ENCODE assay signal across 14 cellular contexts in the genomic region with DNA sequence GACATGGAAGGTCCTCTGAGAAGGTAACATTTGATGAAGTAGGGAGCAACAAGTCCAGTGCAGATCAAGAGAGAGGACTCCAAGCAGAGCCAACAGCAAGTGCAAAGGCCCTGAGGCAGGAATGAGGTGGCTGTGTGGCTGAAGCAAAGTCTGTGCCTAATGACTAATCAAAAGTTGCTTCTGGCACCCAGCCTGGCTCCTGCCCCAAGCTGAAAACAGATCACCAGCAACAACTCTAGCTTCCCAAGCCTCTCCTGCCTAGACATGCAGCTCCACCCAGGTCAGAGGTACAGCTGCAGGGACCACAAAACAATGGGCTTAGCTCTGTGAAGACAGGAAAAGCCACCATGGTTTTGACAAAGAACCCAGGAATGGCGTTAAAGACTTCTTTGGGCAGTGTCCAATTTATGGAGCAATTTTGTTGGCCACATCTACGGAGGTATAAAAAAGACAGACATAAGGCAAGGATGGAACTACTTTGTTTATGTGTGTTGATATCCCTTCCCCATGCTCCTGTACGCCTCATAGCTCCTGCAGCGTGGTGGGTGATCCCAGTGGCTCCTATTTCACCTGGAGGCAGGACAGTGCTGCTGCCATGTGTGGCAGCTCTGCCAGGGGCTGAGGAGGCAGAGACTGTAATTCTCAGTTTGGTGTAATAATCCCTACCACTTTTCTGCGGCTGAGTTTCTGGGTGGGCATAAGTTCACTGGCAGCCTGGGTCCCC. TPM values are rescaled to one million over a fixed set of nuclear protein-coding genes. Genes with fewer than 3 reads are reported as not detected.
DNase-seq lines count a peak whose midpoint lies in the region; ATAC-seq and TF ChIP-seq lines count a peak whose summit lies in the region.
"Had no signal": no experiment of that assay in that cellular context is flagged by ENCODE, and none has a peak within 500 bp of the region (broad histone marks: within the 10 kb centered on the region; RNA-seq: fewer than 3 reads in every experiment).

No MANE protein-coding gene starts in this region.

- no peak overlapping the region for H3K9ac ChIP-seq in GM23248

- H2AFZ ChIP-seq in GM23248, result no peak overlapping the region

- H3K27ac ChIP-seq in GM23248 (peak overlapping the region; percentile 56), SJCRH30 (no peak overlapping the region), dorsolateral prefrontal cortex (no peak overlapping the region)
- H3K27ac ChIP-seq: psoas muscle had no signal

- H3K4me3 ChIP-seq in GM23248 (no peak overlapping the region), SJCRH30 (no peak overlapping the region), dorsolateral prefrontal cortex (no peak overlapping the region)
- H3K4me3 ChIP-seq: psoas muscle had no signal

- no peak overlapping the region for H3K4me2 ChIP-seq in GM23248 (ENCODE audit: unreplicated experiment)

- H3K36me3 ChIP-seq in GM23248 (ENCODE audit: low read depth), result no peaks in the 10 kb centered on the region
- no peaks in the 10 kb centered on the region for H3K36me3 ChIP-seq in SJCRH30

- peaks cover 13% of the 10 kb centered on the region for H3K4me1 ChIP-seq in GM23248 (ENCODE audit: insufficient read depth)
- peaks cover 25% of the 10 kb centered on the region for H3K4me1 ChIP-seq in SJCRH30
- H3K4me1 ChIP-seq: psoas muscle had no signal

- WGBS in GM23248 (ENCODE audit: low coverage in 1 of 2, low lambda C conversion rate in 2 of 2, missing lambda C conversion rate in 2 of 2), 2 experiments, result 56 to 57% methylated on average over 5 of the region's 5 CpGs

- H3K79me2 ChIP-seq in GM23248 (ENCODE audit: insufficient read depth), result no peaks in the 10 kb centered on the region

- ATAC-seq in esophagus mucosa (peak; percentile 92), GM21717 (IDR thresholded peaks at IDR 0.05; ENCODE audit: unreplicated experiment) (no peak), GM18861 (IDR thresholded peaks at IDR 0.05; ENCODE audit: unreplicated experiment) (no peak)
- ATAC-seq: activated CD8-positive, alpha-beta memory T cell treated with anti-CD3 and anti-CD28 coated beads, Interleukin-2, amount 10 ng/mL, durations not matched to agents 7 days and 5 days; psoas muscle had no signal

- intact Hi-C loops in posterior vena cava (cut with DNase I), result no loop called here
- intact Hi-C loops in dorsolateral prefrontal cortex (cut with DNase I), result no loop called here

- H3K9me3 ChIP-seq in GM23248 (ENCODE audit: low read depth), result no peaks in the 10 kb centered on the region
- H3K9me3 ChIP-seq in SJCRH30 (replicated peaks), result no peaks in the 10 kb centered on the region
- H3K9me3 ChIP-seq: psoas muscle had no signal

- DNase-seq in GM23248 (peak; percentile 91), SJCRH30 (peak; percentile 35 to 49), posterior vena cava (ENCODE audit: low spot score) (peak; percentile 85), dorsolateral prefrontal cortex (no peak), HuH-7 (ENCODE audit: low spot score) (no peak)
- DNase-seq: activated CD8-positive, alpha-beta memory T cell treated with anti-CD3 and anti-CD28 coated beads, Interleukin-2, amount 10 ng/mL, durations not matched to agents 7 days and 5 days; effector CD8-positive, alpha-beta T cell; hypothalamus; stimulated activated CD4-positive, alpha-beta T cell treated with anti-CD3 and anti-CD28 coated beads, Interleukin-4, amount 100 ng/mL, for 24 hours had no signal

- no peak for TF ChIP-seq CTCF in dorsolateral prefrontal cortex (IDR thresholded peaks at IDR 0.05 in 54 of 56, conservative IDR thresholded peaks at IDR 0.05 in 2 of 56; ENCODE audit: low read depth in 1 of 56, partially characterized antibody in 56 of 56)

- no peaks in the 10 kb centered on the region for H3K9me2 ChIP-seq in GM23248 (ENCODE audit: insufficient read depth)

- 0 out of 2 replicates have a peak, but pooled peaks cover 2% of the 10 kb centered on the region for H3K27me3 ChIP-seq in GM23248 (replicated peaks; ENCODE audit: insufficient read depth)
- no peaks in the 10 kb centered on the region for H3K27me3 ChIP-seq in SJCRH30
- H3K27me3 ChIP-seq in dorsolateral prefrontal cortex, result peaks cover 0 to 6% (median 0%) of the 10 kb centered on the region in 45 donors

- 0 out of 2 replicates have a peak, but pooled peaks cover 6% of the 10 kb centered on the region for H3F3A ChIP-seq in GM23248 (ENCODE audit: insufficient read depth)

- H4K20me1 ChIP-seq in GM23248 (ENCODE audit: insufficient read depth), result no peaks in the 10 kb centered on the region

- in situ Hi-C loops in GM23248 (cut with MboI), result no loop called here

RNA-seq across cellular contexts. Expression of a gene that starts 26.4 kb away (rescaled TPM):
- total RNA-seq in GM23248 (2014; rRNA removed; shearing (Covaris generic)), result 0.22 and 0.51 TPM in 2 replicates
- 0.08 and 0.34 TPM in 2 replicates for polyA plus RNA-seq in GM23248 (2016; fragmentation: Nextera tagmentation; extraction: Ambion mirVana)
- 20.8 and 22.7 TPM in 2 replicates for total RNA-seq in SJCRH30 (2014; rRNA removed; shearing (Covaris generic))
- total RNA-seq in esophagus mucosa (55.4 TPM), posterior vena cava (1 to 10 TPM; 2.2 to 3.0 TPM), dorsolateral prefrontal cortex (10 to 100 TPM in 83 of 120 experiments, 1 to 10 TPM in 37; 2.4 to 21.5 (median 11.9) TPM)
- total RNA-seq: OCI-LY7 had no signal

Comparison
In these comparisons a context has a peak if more than half of its experiments do, and no peak if none do; other contexts are left out.
1. DNase-seq: peak in GM23248 (single experiment), SJCRH30 (2 of 2) and posterior vena cava (single experiment); none in dorsolateral prefrontal cortex (0 of 10) and HuH-7 (single experiment).